ENCODE assay signal across 38 cellular contexts in the genomic region with DNA sequence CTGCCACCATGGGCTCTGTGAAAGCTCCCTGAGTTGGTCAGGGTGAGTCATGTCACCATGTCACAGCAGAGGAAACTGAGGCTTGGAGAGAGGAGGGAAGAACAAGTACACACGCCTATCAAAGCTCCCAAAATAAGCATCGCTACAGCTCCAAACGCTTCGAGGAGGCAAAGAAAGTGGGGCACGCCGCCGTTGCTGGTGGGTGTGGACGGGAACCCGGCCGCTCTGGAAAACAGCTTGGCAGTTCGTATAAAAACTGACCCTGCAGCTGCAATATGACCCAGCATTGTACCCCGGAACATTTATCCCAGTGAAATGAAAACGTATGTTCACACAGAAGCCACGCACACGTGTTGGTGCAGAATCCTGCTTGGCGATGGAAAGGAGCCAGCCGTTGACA.
"Had no signal": no experiment of that assay in that cellular context is flagged by ENCODE, and none has a peak within 500 bp of the region (broad histone marks: within the 10 kb centered on the region; RNA-seq: fewer than 3 reads in every experiment).

No MANE protein-coding gene starts in this region.

- ATAC-seq: activated CD8-positive, alpha-beta memory T cell treated with anti-CD3 and anti-CD28 coated beads, Interleukin-2, amount 10 ng/mL, durations not matched to agents 7 days and 5 days; activated CD8-positive, alpha-beta T cell treated with anti-CD3 and anti-CD28 coated beads, Interleukin-2, amount 10 ng/mL, durations not matched to agents 7 days and 5 days; activated naive CD8-positive, alpha-beta T cell treated with anti-CD3 and anti-CD28 coated beads, Interleukin-2, amount 50 U/mL, for 24 hours; body of pancreas had no signal

- H3K4me1 Mint-ChIP-seq: activated B cell treated with CpG ODN at 0.5 μM for 24 hours; activated CD4-positive, alpha-beta memory T cell treated with anti-CD3 and anti-CD28 coated beads, Interleukin-2, amount 10 ng/mL, durations not matched to agents 7 days and 5 days; activated CD4-positive, alpha-beta T cell treated with anti-CD3 and anti-CD28 coated beads, Interleukin-2, amount 10 ng/mL, durations not matched to agents 7 days and 5 days; activated CD8-positive, alpha-beta memory T cell treated with anti-CD3 and anti-CD28 coated beads, Interleukin-2, amount 10 ng/mL, durations not matched to agents 7 days and 5 days; activated naive CD4-positive, alpha-beta T cell treated with anti-CD3 and anti-CD28 coated beads, Interleukin-2, amount 10 ng/mL, durations not matched to agents 7 days and 5 days; activated naive CD4-positive, alpha-beta T cell treated with anti-CD3 and anti-CD28 coated beads, Interleukin-2, amount 50 U/mL, for 24 hours; activated naive CD8-positive, alpha-beta T cell treated with anti-CD3 and anti-CD28 coated beads, Interleukin-2, amount 10 ng/mL, durations not matched to agents 7 days and 5 days; activated naive CD8-positive, alpha-beta T cell treated with anti-CD3 and anti-CD28 coated beads, Interleukin-2, amount 50 U/mL, for 24 hours; central memory CD8-positive, alpha-beta T cell had no signal

- H3K27ac ChIP-seq: body of pancreas, brain microvascular endothelial cell, breast epithelium, cardiac muscle cell, VCaP had no signal

- H3K9me3 Mint-ChIP-seq: activated B cell treated with CpG ODN at 0.5 μM for 24 hours; activated CD4-positive, alpha-beta memory T cell treated with anti-CD3 and anti-CD28 coated beads, Interleukin-2, amount 10 ng/mL, durations not matched to agents 7 days and 5 days; activated CD4-positive, alpha-beta T cell treated with anti-CD3 and anti-CD28 coated beads, Interleukin-2, amount 10 ng/mL, durations not matched to agents 7 days and 5 days; activated naive CD4-positive, alpha-beta T cell treated with anti-CD3 and anti-CD28 coated beads, Interleukin-2, amount 10 ng/mL, durations not matched to agents 7 days and 5 days; activated naive CD4-positive, alpha-beta T cell treated with anti-CD3 and anti-CD28 coated beads, Interleukin-2, amount 50 U/mL, for 24 hours; activated naive CD8-positive, alpha-beta T cell treated with anti-CD3 and anti-CD28 coated beads, Interleukin-2, amount 10 ng/mL, durations not matched to agents 7 days and 5 days; activated naive CD8-positive, alpha-beta T cell treated with anti-CD3 and anti-CD28 coated beads, Interleukin-2, amount 50 U/mL, for 24 hours; activated T-cell treated with anti-CD3 and anti-CD28 coated beads, Interleukin-2, amount 50 U/mL, for 24 hours; activated T-helper 2 cell treated with anti-CD3 and anti-CD28 coated beads, Interferon-gamma antibody, Interleukin-2, Interleukin-4, amounts not matched to agents 10 μg/mL and 5 μg/mL and 100 μg/mL, durations not matched to agents 14 hours and 24 hours and 36 hours; central memory CD8-positive, alpha-beta T cell; T-helper 1 cell treated with Interleukin-12 subunit alpha and Interleukin-12 subunit beta and Interleukin-4 antibody, amounts not matched to agents 30 μg/mL and 1 μg/mL, for 36 hours; T-helper 2 cell treated with Interferon-gamma antibody and Interleukin-4, amounts not matched to agents 5 μg/mL and 100 μg/mL, for 36 hours had no signal

- H3K36me3 ChIP-seq: brain microvascular endothelial cell, breast epithelium, cardiac muscle cell had no signal

- DNase-seq: activated B cell treated with CpG ODN at 0.5 μM for 24 hours; activated CD4-positive, alpha-beta memory T cell treated with anti-CD3 and anti-CD28 coated beads, Interleukin-2, amount 10 ng/mL, durations not matched to agents 7 days and 5 days; activated CD4-positive, alpha-beta T cell treated with anti-CD3 and anti-CD28 coated beads for 48 hours; activated CD4-positive, alpha-beta T cell treated with anti-CD3 and anti-CD28 coated beads, Interleukin-2, amount 10 ng/mL, durations not matched to agents 7 days and 5 days; activated CD4-positive, alpha-beta T cell treated with anti-CD3 and anti-CD28 coated beads, Interleukin-2, amount 50 U/mL, for 48 hours; activated CD4-positive, CD25-positive, alpha-beta regulatory T cell treated with anti-CD3 and anti-CD28 coated beads, Interleukin-2, amount 50 U/mL, for 72 hours; activated CD8-positive, alpha-beta memory T cell treated with anti-CD3 and anti-CD28 coated beads for 24 hours; activated CD8-positive, alpha-beta memory T cell treated with anti-CD3 and anti-CD28 coated beads, Interleukin-2, amount 10 ng/mL, durations not matched to agents 7 days and 5 days; activated CD8-positive, alpha-beta memory T cell treated with anti-CD3 and anti-CD28 coated beads, Interleukin-2, amount 50 U/mL, for 48 hours; activated CD8-positive, alpha-beta T cell treated with anti-CD3 and anti-CD28 coated beads, Interleukin-2, amount 10 ng/mL, durations not matched to agents 7 days and 5 days; activated effector memory CD4-positive, alpha-beta T cell treated with Interleukin-2 at 50 U/mL for 16 hours; activated gamma-delta T cell; activated naive CD4-positive, alpha-beta T cell treated with anti-CD3 and anti-CD28 coated beads, Interleukin-2, amount 10 ng/mL, durations not matched to agents 7 days and 5 days; activated naive CD4-positive, alpha-beta T cell treated with Interleukin-2 at 50 U/mL for 16 hours; activated naive CD8-positive, alpha-beta T cell treated with anti-CD3 and anti-CD28 coated beads, Interleukin-2, amount 10 ng/mL, durations not matched to agents 7 days and 5 days; activated naive CD8-positive, alpha-beta T cell treated with anti-CD3 and anti-CD28 coated beads, Interleukin-2, amount 50 U/mL, for 24 hours; activated T-cell treated with anti-CD3 and anti-CD28 coated beads, Interleukin-2, amount 50 U/mL, for 24 hours; activated T-cell treated with anti-CD3 and anti-CD28 coated beads, Interleukin-2, amount 50 U/mL, for 48 hours; amygdala; aorta; body of pancreas; brain microvascular endothelial cell; caudate nucleus; cerebellar nuclear complex; T-helper 1 cell; T-helper 2 cell; T-helper 9 cell had no signal

- H3K27me3 Mint-ChIP-seq: activated B cell treated with CpG ODN at 0.5 μM for 24 hours; activated CD4-positive, alpha-beta memory T cell treated with anti-CD3 and anti-CD28 coated beads, Interleukin-2, amount 10 ng/mL, durations not matched to agents 7 days and 5 days; activated CD4-positive, alpha-beta T cell treated with anti-CD3 and anti-CD28 coated beads, Interleukin-2, amount 10 ng/mL, durations not matched to agents 7 days and 5 days; activated CD8-positive, alpha-beta memory T cell treated with anti-CD3 and anti-CD28 coated beads, Interleukin-2, amount 10 ng/mL, durations not matched to agents 7 days and 5 days; activated naive CD4-positive, alpha-beta T cell treated with anti-CD3 and anti-CD28 coated beads, Interleukin-2, amount 10 ng/mL, durations not matched to agents 7 days and 5 days; activated naive CD4-positive, alpha-beta T cell treated with anti-CD3 and anti-CD28 coated beads, Interleukin-2, amount 50 U/mL, for 24 hours; activated naive CD8-positive, alpha-beta T cell; activated naive CD8-positive, alpha-beta T cell treated with anti-CD3 and anti-CD28 coated beads, Interleukin-2, amount 10 ng/mL, durations not matched to agents 7 days and 5 days had no signal

- H3K36me3 Mint-ChIP-seq: activated CD8-positive, alpha-beta memory T cell treated with anti-CD3 and anti-CD28 coated beads, Interleukin-2, amount 10 ng/mL, durations not matched to agents 7 days and 5 days; activated naive CD4-positive, alpha-beta T cell treated with anti-CD3 and anti-CD28 coated beads, Interleukin-2, amount 10 ng/mL, durations not matched to agents 7 days and 5 days; activated naive CD4-positive, alpha-beta T cell treated with anti-CD3 and anti-CD28 coated beads, Interleukin-2, amount 50 U/mL, for 24 hours; activated naive CD8-positive, alpha-beta T cell; activated naive CD8-positive, alpha-beta T cell treated with anti-CD3 and anti-CD28 coated beads, Interleukin-2, amount 10 ng/mL, durations not matched to agents 7 days and 5 days had no signal

- H3K4me3 ChIP-seq: body of pancreas, breast epithelium, cardiac muscle cell had no signal

- H3K27ac Mint-ChIP-seq: activated B cell treated with CpG ODN at 0.5 μM for 24 hours; activated CD4-positive, alpha-beta memory T cell treated with anti-CD3 and anti-CD28 coated beads, Interleukin-2, amount 10 ng/mL, durations not matched to agents 7 days and 5 days; activated CD4-positive, alpha-beta T cell treated with anti-CD3 and anti-CD28 coated beads, Interleukin-2, amount 10 ng/mL, durations not matched to agents 7 days and 5 days; activated CD8-positive, alpha-beta memory T cell treated with anti-CD3 and anti-CD28 coated beads, Interleukin-2, amount 10 ng/mL, durations not matched to agents 7 days and 5 days; activated CD8-positive, alpha-beta T cell treated with anti-CD3 and anti-CD28 coated beads, Interleukin-2, amount 10 ng/mL, durations not matched to agents 7 days and 5 days; activated naive CD4-positive, alpha-beta T cell treated with anti-CD3 and anti-CD28 coated beads, Interleukin-2, amount 10 ng/mL, durations not matched to agents 7 days and 5 days; activated naive CD4-positive, alpha-beta T cell treated with anti-CD3 and anti-CD28 coated beads, Interleukin-2, amount 50 U/mL, for 24 hours; activated naive CD8-positive, alpha-beta T cell; activated naive CD8-positive, alpha-beta T cell treated with anti-CD3 and anti-CD28 coated beads, Interleukin-2, amount 10 ng/mL, durations not matched to agents 7 days and 5 days; activated naive CD8-positive, alpha-beta T cell treated with anti-CD3 and anti-CD28 coated beads, Interleukin-2, amount 50 U/mL, for 24 hours; activated T-cell treated with anti-CD3 and anti-CD28 coated beads, Interleukin-2, amount 50 U/mL, for 24 hours; activated T-helper 2 cell treated with anti-CD3 and anti-CD28 coated beads, Interferon-gamma antibody, Interleukin-2, Interleukin-4, amounts not matched to agents 10 μg/mL and 5 μg/mL and 100 μg/mL, durations not matched to agents 14 hours and 24 hours and 36 hours; T-helper 1 cell treated with Interleukin-12 subunit alpha and Interleukin-12 subunit beta and Interleukin-4 antibody, amounts not matched to agents 30 μg/mL and 1 μg/mL, for 36 hours; T-helper 2 cell treated with Interferon-gamma antibody and Interleukin-4, amounts not matched to agents 5 μg/mL and 100 μg/mL, for 36 hours had no signal

- H3K27me3 ChIP-seq: body of pancreas, brain microvascular endothelial cell had no signal

- H3K9me3 ChIP-seq: body of pancreas, breast epithelium had no signal

- H3K4me3 Mint-ChIP-seq: activated B cell treated with CpG ODN at 0.5 μM for 24 hours; activated CD4-positive, alpha-beta memory T cell treated with anti-CD3 and anti-CD28 coated beads, Interleukin-2, amount 10 ng/mL, durations not matched to agents 7 days and 5 days; activated CD4-positive, alpha-beta T cell treated with anti-CD3 and anti-CD28 coated beads, Interleukin-2, amount 10 ng/mL, durations not matched to agents 7 days and 5 days; activated CD8-positive, alpha-beta memory T cell treated with anti-CD3 and anti-CD28 coated beads, Interleukin-2, amount 10 ng/mL, durations not matched to agents 7 days and 5 days; activated CD8-positive, alpha-beta T cell treated with anti-CD3 and anti-CD28 coated beads, Interleukin-2, amount 10 ng/mL, durations not matched to agents 7 days and 5 days; activated naive CD4-positive, alpha-beta T cell treated with anti-CD3 and anti-CD28 coated beads, Interleukin-2, amount 10 ng/mL, durations not matched to agents 7 days and 5 days; activated naive CD4-positive, alpha-beta T cell treated with anti-CD3 and anti-CD28 coated beads, Interleukin-2, amount 50 U/mL, for 24 hours; activated naive CD8-positive, alpha-beta T cell; activated naive CD8-positive, alpha-beta T cell treated with anti-CD3 and anti-CD28 coated beads, Interleukin-2, amount 10 ng/mL, durations not matched to agents 7 days and 5 days; activated naive CD8-positive, alpha-beta T cell treated with anti-CD3 and anti-CD28 coated beads, Interleukin-2, amount 50 U/mL, for 24 hours; activated T-cell treated with anti-CD3 and anti-CD28 coated beads, Interleukin-2, amount 50 U/mL, for 24 hours; central memory CD8-positive, alpha-beta T cell; T-helper 1 cell treated with Interleukin-12 subunit alpha and Interleukin-12 subunit beta and Interleukin-4 antibody, amounts not matched to agents 30 μg/mL and 1 μg/mL, for 36 hours; T-helper 2 cell treated with Interferon-gamma antibody and Interleukin-4, amounts not matched to agents 5 μg/mL and 100 μg/mL, for 36 hours had no signal

- H3K4me1 ChIP-seq: body of pancreas, breast epithelium had no signal

- FAIRE-seq: astrocyte, TTC549 had no signal
